8 cellular contexts compared by ENCODE assay signal in the genomic region with DNA sequence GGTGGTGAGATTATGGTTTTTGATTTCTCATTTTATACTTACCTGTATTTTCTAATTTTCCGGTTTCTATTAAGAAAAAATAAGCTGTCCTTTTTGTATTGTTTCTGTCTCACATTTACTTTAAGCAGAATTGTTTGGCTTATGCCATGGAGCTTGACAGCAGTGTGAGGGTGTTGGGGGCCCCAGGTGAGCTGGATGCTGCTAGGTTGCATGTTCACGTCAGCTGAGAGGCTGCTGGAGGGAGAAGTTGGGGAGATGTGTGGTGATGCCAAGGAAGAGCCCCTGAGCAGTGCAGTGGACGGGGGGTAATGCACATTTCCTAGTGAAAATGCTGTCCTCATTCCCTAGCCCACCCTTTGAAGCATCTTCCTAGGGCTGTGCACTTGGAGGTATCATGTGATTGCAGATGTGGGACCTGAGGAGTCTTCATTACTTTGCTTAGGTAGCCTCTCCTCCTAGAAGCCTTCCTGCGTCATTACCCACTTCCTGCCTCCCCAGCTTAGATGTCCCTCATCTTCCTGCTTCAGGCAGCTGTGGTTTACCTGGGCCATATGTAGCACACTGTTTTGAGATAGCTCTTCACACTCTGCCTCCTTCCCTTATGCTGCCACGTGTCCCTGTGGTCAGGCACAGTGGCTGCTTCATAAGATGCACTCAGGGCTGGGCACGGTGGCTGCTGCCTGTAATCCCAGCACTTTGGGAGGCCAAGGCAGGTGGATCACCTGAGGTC. TPM values are rescaled to one million over a fixed set of nuclear protein-coding genes. Genes with fewer than 3 reads are reported as not detected.
DNase-seq lines count a peak whose midpoint lies in the region; ATAC-seq and TF ChIP-seq lines count a peak whose summit lies in the region.

No MANE protein-coding gene starts in this region.

- H3K9ac ChIP-seq in mucosa of rectum (ENCODE audit: low read depth in 1 of 2, low read length in 2 of 2): no peak overlapping the region

- H3K4me1 ChIP-seq in mucosa of rectum (ENCODE audit: control insufficient read depth in 2 of 2, insufficient read depth in 2 of 2, low read length in 2 of 2): no peaks in the 10 kb centered on the region

- H3K36me3 ChIP-seq in mucosa of rectum (ENCODE audit: control insufficient read depth in 2 of 2, insufficient read depth in 2 of 2, low read length in 2 of 2): peaks cover 65 to 79% of the 10 kb centered on the region in 2 donors

- no peak overlapping the region for H3K4me3 ChIP-seq in mucosa of rectum (ENCODE audit: low read length in 2 of 2)

- no peaks in the 10 kb centered on the region for H3K9me3 ChIP-seq in mucosa of rectum (ENCODE audit: control insufficient read depth in 2 of 2, low read length in 2 of 2)

- peak; percentile 63 to 64 for DNase-seq in activated CD4-positive, alpha-beta T cell treated with anti-CD3 and anti-CD28 coated beads, Interleukin-2, amount 50 U/mL, for 4 hours
- DNase-seq in SK-N-DZ (ENCODE audit: low spot score) (no peak), A172 (ENCODE audit: low spot score) (no peak), GOT3 (lab: John Stamatoyannopoulos, UW) (no peak), HuH-7.5 (ENCODE audit: low spot score) (no peak)

- ATAC-seq in GM18505 (IDR thresholded peaks at IDR 0.05; ENCODE audit: unreplicated experiment): peak; percentile 83
- ATAC-seq in HG03064 (IDR thresholded peaks at IDR 0.05; ENCODE audit: low read depth, unreplicated experiment): peak; percentile 87

- peak overlapping the region; percentile 8 to 56 for H3K27ac ChIP-seq in mucosa of rectum (ENCODE audit: low read depth in 2 of 2, low read length in 2 of 2)

- TF ChIP-seq POLR2A in GM18505 (IDR thresholded peaks at IDR 0.05; ENCODE audit: borderline replicate concordance, extremely low read depth, insufficient read depth, insufficient read length): no peak

- no peaks in the 10 kb centered on the region for H3K27me3 ChIP-seq in mucosa of rectum (ENCODE audit: control insufficient read depth in 2 of 2, insufficient read depth in 2 of 2, low read length in 2 of 2)

RNA-seq across cellular contexts. Expression of a gene that starts 16.2 kb away (rescaled TPM):
- 23.2 and 31.9 TPM in 2 replicates for polyA plus RNA-seq in SK-N-DZ (2014; cell fraction: cytosol; rRNA removed)
- polyA plus RNA-seq in SK-N-DZ (2014; cell fraction: nucleus; rRNA removed): 64.0 and 90.2 TPM in 2 replicates
- total RNA-seq in A172 (2014; rRNA removed; shearing (Covaris generic)): 42.3 and 53.6 TPM in 2 replicates

RNA-seq across cellular contexts. Expression of a gene that starts 39.9 kb away (rescaled TPM):
- 0.19 TPM in 1 of 2 replicates, not detected in the other for polyA plus RNA-seq in SK-N-DZ (2014; cell fraction: cytosol; rRNA removed)
- 0.05 TPM in 1 of 2 replicates, not detected in the other for polyA plus RNA-seq in SK-N-DZ (2014; cell fraction: nucleus; rRNA removed)
- total RNA-seq in A172 (2014; rRNA removed; shearing (Covaris generic)): not detected in 2 replicates

Comparison
In these comparisons a context has a peak if more than half of its experiments do, and no peak if none do; other contexts are left out.
1. DNase-seq: peak in activated CD4-positive, alpha-beta T cell treated with anti-CD3 and anti-CD28 coated beads, Interleukin-2, amount 50 U/mL, for 4 hours (2 of 2); none in SK-N-DZ (single experiment), A172 (single experiment), GOT3 (single experiment) and HuH-7.5 (single experiment).